In the genomic region with DNA sequence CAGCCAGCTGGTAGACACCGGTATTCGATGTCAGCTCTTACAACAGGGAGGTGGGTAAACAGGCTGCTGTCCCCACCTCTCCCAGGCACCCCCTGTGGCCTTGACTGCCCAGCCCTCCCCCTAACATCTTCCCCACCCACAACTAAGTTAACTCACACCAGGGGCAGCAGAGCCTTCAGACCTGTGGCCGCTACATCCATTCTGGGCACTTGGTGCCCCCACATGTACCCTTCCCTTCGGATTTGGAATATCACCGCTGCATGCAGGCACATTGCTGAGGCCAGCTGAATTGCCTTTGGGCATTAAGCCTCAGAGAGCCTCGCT, we compare ENCODE assay signal across 32 cellular contexts.
DNase-seq lines count a peak whose midpoint lies in the region; ATAC-seq and TF ChIP-seq lines count a peak whose summit lies in the region.
"Had no signal": no experiment of that assay in that cellular context is flagged by ENCODE, and none has a peak within 500 bp of the region (broad histone marks: within the 10 kb centered on the region; RNA-seq: fewer than 3 reads in every experiment).

No MANE protein-coding gene starts in this region.

- no peaks in the 10 kb centered on the region for H3K36me3 ChIP-seq in GM23338 (ENCODE audit: insufficient read depth)
- H3K36me3 ChIP-seq in HAP-1 (replicated peaks) = no peaks in the 10 kb centered on the region
- H3K36me3 ChIP-seq: colonic mucosa, left ventricle myocardium inferior, MG63, suprapubic skin, vagina had no signal

- H3K27me3 ChIP-seq in GM23338 (ENCODE audit: insufficient read depth) = no peaks in the 10 kb centered on the region
- no peaks in the 10 kb centered on the region for H3K27me3 ChIP-seq in layer of hippocampus (ENCODE audit: control insufficient read depth, insufficient read depth, low read length)
- no peaks in the 10 kb centered on the region for H3K27me3 ChIP-seq in HAP-1 (ENCODE audit: low read depth)
- H3K27me3 ChIP-seq: colonic mucosa, MG63, suprapubic skin, vagina had no signal

- no peak for DNase-seq in GM23338 (ENCODE audit: low spot score)
- peak in 5 of 49 donors; percentile 43 to 73 (median 53) for DNase-seq in substantia nigra (lab: John Stamatoyannopoulos, UW)
- no peak for DNase-seq in Right ventricle myocardium inferior (ENCODE audit: missing footprints)
- DNase-seq in HAP-1 (ENCODE audit: low spot score in 2 of 2) = no peak
- DNase-seq in MV-4-11 (lab: John Stamatoyannopoulos, UW) = no peak
- DNase-seq: activated CD4-positive, alpha-beta T cell treated with anti-CD3 and anti-CD28 coated beads for 4 hours; activated CD8-positive, alpha-beta T cell treated with anti-CD3 and anti-CD28 coated beads, Interleukin-2, amount 10 ng/mL, durations not matched to agents 7 days and 5 days; amniotic stem cell; CD4-positive, CD25-positive, alpha-beta regulatory T cell; colonic mucosa; effector memory CD8-positive, alpha-beta T cell; erythroblast; glutamatergic neuron; left ventricle myocardium inferior; MG63; naive thymus-derived CD4-positive, alpha-beta T cell; NCI-H1105 treated with DMSO at 0.1 percent for 48 hours; NCI-H2029; NCI-H526 treated with DMSO at 0.1 percent for 48 hours; SHP77; stimulated activated CD4-positive, alpha-beta T cell treated with anti-CD3 and anti-CD28 coated beads, Interleukin-15, amount 100 ng/mL, for 24 hours; stimulated activated naive B cell treated with anti-CD40 and anti-IgM and Interleukin-4, amounts not matched to agents 10 μg/mL and 1 μg/mL and 100 μg/mL, for 72 hours had no signal

- no peak overlapping the region for H3K27ac Mint-ChIP-seq in GM23338
- H3K27ac Mint-ChIP-seq: activated CD8-positive, alpha-beta T cell treated with anti-CD3 and anti-CD28 coated beads, Interleukin-2, amount 10 ng/mL, durations not matched to agents 7 days and 5 days; activated naive CD4-positive, alpha-beta T cell treated with anti-CD3 and anti-CD28 coated beads, Interleukin-2, amount 50 U/mL, for 24 hours; CD4-positive, CD25-positive, alpha-beta regulatory T cell; effector memory CD8-positive, alpha-beta T cell; naive thymus-derived CD4-positive, alpha-beta T cell; stimulated activated naive B cell treated with anti-CD40 and anti-IgM and Interleukin-4, amounts not matched to agents 10 μg/mL and 1 μg/mL and 100 μg/mL, for 72 hours had no signal

- H3K4me3 Mint-ChIP-seq in GM23338 = no peak overlapping the region
- H3K4me3 Mint-ChIP-seq: activated CD8-positive, alpha-beta T cell treated with anti-CD3 and anti-CD28 coated beads, Interleukin-2, amount 10 ng/mL, durations not matched to agents 7 days and 5 days; activated naive CD4-positive, alpha-beta T cell treated with anti-CD3 and anti-CD28 coated beads, Interleukin-2, amount 50 U/mL, for 24 hours; CD4-positive, CD25-positive, alpha-beta regulatory T cell; effector memory CD8-positive, alpha-beta T cell; mesothelial cell of epicardium; naive thymus-derived CD4-positive, alpha-beta T cell; stimulated activated naive B cell treated with anti-CD40 and anti-IgM and Interleukin-4, amounts not matched to agents 10 μg/mL and 1 μg/mL and 100 μg/mL, for 72 hours had no signal

- no peaks in the 10 kb centered on the region for H3F3A ChIP-seq in GM23338 (replicated peaks; ENCODE audit: low read depth)

- H3K4me1 Mint-ChIP-seq in GM23338 = peaks cover 10% of the 10 kb centered on the region
- H3K4me1 Mint-ChIP-seq: activated naive CD4-positive, alpha-beta T cell treated with anti-CD3 and anti-CD28 coated beads, Interleukin-2, amount 50 U/mL, for 24 hours; CD4-positive, CD25-positive, alpha-beta regulatory T cell; naive thymus-derived CD4-positive, alpha-beta T cell; stimulated activated naive B cell treated with anti-CD40 and anti-IgM and Interleukin-4, amounts not matched to agents 10 μg/mL and 1 μg/mL and 100 μg/mL, for 72 hours had no signal

- H3K4me1 ChIP-seq in GM23338 (ENCODE audit: insufficient read depth) (0 out of 2 replicates have a peak, but pooled peaks cover 3% of the 10 kb centered on the region), HAP-1 (no peaks in the 10 kb centered on the region)
- H3K4me1 ChIP-seq: A549, colonic mucosa, left ventricle myocardium inferior, suprapubic skin, vagina had no signal

- in situ Hi-C loops in HAP-1 (cut with MboI; ENCODE audit: low sequenced_read_pairs) = no loop called here

- peak overlapping the region; percentile 97; the same call in 1 of the 2 replicates for H2AFZ ChIP-seq in GM23338

- ATAC-seq in GM23338 = no peak; the same call in 2 of the 3 replicates
- ATAC-seq in Right ventricle myocardium inferior = no peak
- ATAC-seq in GM21723 (IDR thresholded peaks at IDR 0.05; ENCODE audit: unreplicated experiment) = no peak
- ATAC-seq: activated CD8-positive, alpha-beta T cell treated with anti-CD3 and anti-CD28 coated beads, Interleukin-2, amount 10 ng/mL, durations not matched to agents 7 days and 5 days; effector memory CD8-positive, alpha-beta T cell; HCT116; naive thymus-derived CD4-positive, alpha-beta T cell; stimulated activated naive B cell treated with anti-CD40 and anti-IgM and Interleukin-4, amounts not matched to agents 10 μg/mL and 1 μg/mL and 100 μg/mL, for 72 hours had no signal

- H4K20me1 ChIP-seq in GM23338 (replicated peaks; ENCODE audit: insufficient read depth) = no peaks in the 10 kb centered on the region

- H3K27ac ChIP-seq in GM23338 (ENCODE audit: low read depth) = no peak overlapping the region
- H3K27ac ChIP-seq in angular gyrus (ENCODE audit: low read depth, low read length) = peak overlapping the region; percentile 94
- H3K27ac ChIP-seq in layer of hippocampus (ENCODE audit: low read depth, low read length) = peak overlapping the region; percentile 96
- H3K27ac ChIP-seq in substantia nigra (ENCODE audit: low read depth, low read length, poor library complexity, severe bottlenecking) = peak overlapping the region; percentile 99
- H3K27ac ChIP-seq: A549, colonic mucosa, KMS-11, suprapubic skin, vagina had no signal

- H3K4me3 ChIP-seq in GM23338 = no peak overlapping the region
- H3K4me3 ChIP-seq in HAP-1 = no peak overlapping the region
- H3K4me3 ChIP-seq: A549, colonic mucosa, left ventricle myocardium inferior, MG63, suprapubic skin, vagina had no signal

- H3K4me2 ChIP-seq in GM23338 = no peak overlapping the region
- H3K4me2 ChIP-seq: A549, KMS-11 had no signal

- intact Hi-C loops in Right ventricle myocardium inferior (cut with DNase I) = no loop called here

- peaks cover 11% of the 10 kb centered on the region for H3K27me3 Mint-ChIP-seq in GM23338 (ENCODE audit: insufficient read depth, low read depth, poor library complexity)
- H3K27me3 Mint-ChIP-seq: activated naive CD4-positive, alpha-beta T cell treated with anti-CD3 and anti-CD28 coated beads, Interleukin-2, amount 50 U/mL, for 24 hours; effector memory CD8-positive, alpha-beta T cell; naive thymus-derived CD4-positive, alpha-beta T cell; stimulated activated naive B cell treated with anti-CD40 and anti-IgM and Interleukin-4, amounts not matched to agents 10 μg/mL and 1 μg/mL and 100 μg/mL, for 72 hours had no signal

- no peaks in the 10 kb centered on the region; the same call in 2 of the 3 replicates for H3K36me3 Mint-ChIP-seq in GM23338 (ENCODE audit: low read depth)
- H3K36me3 Mint-ChIP-seq: activated naive CD4-positive, alpha-beta T cell treated with anti-CD3 and anti-CD28 coated beads, Interleukin-2, amount 50 U/mL, for 24 hours; CD4-positive, CD25-positive, alpha-beta regulatory T cell; mesothelial cell of epicardium; naive thymus-derived CD4-positive, alpha-beta T cell; stimulated activated naive B cell treated with anti-CD40 and anti-IgM and Interleukin-4, amounts not matched to agents 10 μg/mL and 1 μg/mL and 100 μg/mL, for 72 hours had no signal

- peaks cover under 1% of the 10 kb centered on the region; the same call in 1 of the 3 replicates for H3K9me3 Mint-ChIP-seq in GM23338
- H3K9me3 Mint-ChIP-seq: activated naive CD4-positive, alpha-beta T cell treated with anti-CD3 and anti-CD28 coated beads, Interleukin-2, amount 50 U/mL, for 24 hours; naive thymus-derived CD4-positive, alpha-beta T cell; stimulated activated naive B cell treated with anti-CD40 and anti-IgM and Interleukin-4, amounts not matched to agents 10 μg/mL and 1 μg/mL and 100 μg/mL, for 72 hours had no signal

- TF ChIP-seq CTCF in GM23338 (conservative IDR thresholded peaks at IDR 0.05; ENCODE audit: low read depth in 2 of 2) = no peak

- H3K9me2 ChIP-seq in GM23338 (ENCODE audit: insufficient read depth) = no peaks in the 10 kb centered on the region

- no peaks in the 10 kb centered on the region for H3K79me2 ChIP-seq in GM23338 (replicated peaks; ENCODE audit: insufficient read depth)

- H3K9me3 ChIP-seq in HAP-1 = no peaks in the 10 kb centered on the region
- H3K9me3 ChIP-seq: A549, colonic mucosa, left ventricle myocardium inferior, MG63, suprapubic skin, vagina had no signal

TF ChIP-seq in GM23338, 12 proteins besides CTCF, POLR2A, EP300 and RAD21 (continues in another document):
- no peak for TF ChIP-seq JUNB (IDR thresholded peaks at IDR 0.05; ENCODE audit: unreplicated experiment)
- no peak for TF ChIP-seq ZNF331 (CRISPR knock-in tag; IDR thresholded peaks at IDR 0.05; ENCODE audit: low read depth)
- TF ChIP-seq EZH2phosphoT487 (IDR thresholded peaks at IDR 0.05; ENCODE audit: unreplicated experiment) = no peak
- TF ChIP-seq, protein P1, sequence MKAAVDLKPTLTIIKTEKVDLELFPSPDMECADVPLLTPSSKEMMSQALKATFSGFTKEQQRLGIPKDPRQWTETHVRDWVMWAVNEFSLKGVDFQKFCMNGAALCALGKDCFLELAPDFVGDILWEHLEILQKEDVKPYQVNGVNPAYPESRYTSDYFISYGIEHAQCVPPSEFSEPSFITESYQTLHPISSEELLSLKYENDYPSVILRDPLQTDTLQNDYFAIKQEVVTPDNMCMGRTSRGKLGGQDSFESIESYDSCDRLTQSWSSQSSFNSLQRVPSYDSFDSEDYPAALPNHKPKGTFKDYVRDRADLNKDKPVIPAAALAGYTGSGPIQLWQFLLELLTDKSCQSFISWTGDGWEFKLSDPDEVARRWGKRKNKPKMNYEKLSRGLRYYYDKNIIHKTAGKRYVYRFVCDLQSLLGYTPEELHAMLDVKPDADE (IDR thresholded peaks at IDR 0.05) = no peak
- TF ChIP-seq POLR2AphosphoS5 (IDR thresholded peaks at IDR 0.05; ENCODE audit: low read depth) = no peak
- no peak for TF ChIP-seq NANOG (IDR thresholded peaks at IDR 0.05; ENCODE audit: borderline replicate concordance)
